Comparison of ENCODE assay signal across 8 cellular contexts in the genomic region with DNA sequence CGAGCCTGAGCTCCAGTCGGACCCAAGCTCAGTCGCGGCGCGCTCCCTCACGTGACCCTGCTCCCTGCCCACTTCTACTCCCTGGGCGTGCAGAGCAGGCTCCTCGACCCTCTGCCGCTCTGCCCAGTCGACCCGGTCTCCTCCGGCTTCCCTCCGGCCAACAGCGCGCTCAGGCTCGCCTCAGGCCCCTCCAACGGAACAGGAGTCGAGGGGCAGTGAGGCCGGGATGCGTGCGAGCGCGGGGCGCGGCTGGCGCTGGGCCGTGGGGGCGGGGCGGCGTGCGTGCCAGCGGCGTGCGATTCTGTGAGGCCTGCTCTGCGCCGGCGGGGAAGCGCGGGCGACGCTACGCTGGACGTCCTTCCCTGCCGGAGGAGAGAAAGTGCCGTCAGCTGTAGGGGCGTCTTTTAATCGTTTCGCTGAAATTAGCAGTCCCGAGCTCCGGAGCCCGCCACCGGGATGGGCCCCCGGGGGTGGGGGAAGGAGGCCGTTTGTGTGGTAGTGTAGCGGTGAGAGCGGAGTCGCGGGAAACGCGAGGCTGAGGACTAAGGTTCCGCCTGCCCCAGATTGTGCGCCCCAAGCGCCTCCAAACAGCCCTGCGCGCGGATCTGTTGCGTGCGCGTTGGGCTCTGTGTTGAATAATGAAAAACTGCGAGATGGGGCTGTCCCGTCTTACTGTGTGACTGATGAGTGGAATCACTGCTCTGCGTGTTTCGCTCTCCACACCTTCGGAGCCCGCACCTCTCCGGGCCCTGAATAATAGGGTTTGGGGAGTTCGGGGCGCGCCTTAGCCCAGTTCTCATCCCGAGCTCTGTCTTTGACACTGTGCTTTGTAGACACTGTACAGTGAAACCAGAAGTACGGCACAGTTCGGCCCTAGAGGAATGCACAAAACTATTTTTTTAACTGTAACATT. TPM values are rescaled to one million over a fixed set of nuclear protein-coding genes. Genes with fewer than 3 reads are reported as not detected.
A peak's percentile ranks its signal among the peaks of the same experiment; 100 is the strongest.
DNase-seq lines count a peak whose midpoint lies in the region; ATAC-seq and TF ChIP-seq lines count a peak whose summit lies in the region.

A gene with protein sequence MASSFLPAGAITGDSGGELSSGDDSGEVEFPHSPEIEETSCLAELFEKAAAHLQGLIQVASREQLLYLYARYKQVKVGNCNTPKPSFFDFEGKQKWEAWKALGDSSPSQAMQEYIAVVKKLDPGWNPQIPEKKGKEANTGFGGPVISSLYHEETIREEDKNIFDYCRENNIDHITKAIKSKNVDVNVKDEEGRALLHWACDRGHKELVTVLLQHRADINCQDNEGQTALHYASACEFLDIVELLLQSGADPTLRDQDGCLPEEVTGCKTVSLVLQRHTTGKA (minus strand): TSS at position 217 of the 913 bp plus-strand sequence. CDS start 311 bp downstream, outside the sequence.

- H3K9me3 ChIP-seq in WERI-Rb-1 (ENCODE audit: severe bottlenecking) (no peaks in the 10 kb centered on the region), breast epithelium (no peaks in the 10 kb centered on the region)

- H3K4me1 ChIP-seq in breast epithelium, result peaks cover 0 to 8% of the 10 kb centered on the region in 2 donors

- TF ChIP-seq CTCF in WERI-Rb-1 (IDR thresholded peaks at IDR 0.05; ENCODE audit: low read depth, low read length) (peak; percentile 47), breast epithelium (IDR thresholded peaks at IDR 0.05) (no peak)

- DNase-seq in AG08395 (ENCODE audit: low spot score), result peak; percentile 89
- peak; percentile 89 for DNase-seq in NCI-H2171 (lab: John Stamatoyannopoulos, UW)
- DNase-seq in WERI-Rb-1, result peak; percentile 89
- DNase-seq in breast epithelium (ENCODE audit: low spot score in 2 of 2), result peak; percentile 70 to 79
- peak; percentile 83 for DNase-seq in iPS-NIHi7 (ENCODE audit: extremely low spot score)
- DNase-seq in smooth muscle cell of the brain vasculature (ENCODE audit: low read depth, low spot score), result peak; percentile 57

- peak within 1 kb of the TSS; percentile 97 for H3K27ac ChIP-seq in WERI-Rb-1
- H3K27ac ChIP-seq in breast epithelium, result peak within 1 kb of the TSS; percentile 90 to 92

- peak; percentile 19 for TF ChIP-seq POLR2A in breast epithelium (IDR thresholded peaks at IDR 0.05)

- peak; percentile 86 for ATAC-seq in GM18867 (IDR thresholded peaks at IDR 0.05; ENCODE audit: unreplicated experiment)
- peak; percentile 90 for ATAC-seq in HG03097 (IDR thresholded peaks at IDR 0.05; ENCODE audit: low FRiP score, unreplicated experiment)

- intact Hi-C loops in breast epithelium (cut with DNase I; ENCODE audit: low total_unique reads), result no loop called here

- peak within 1 kb of the TSS; percentile 95 for H3K4me3 ChIP-seq in WERI-Rb-1 (ENCODE audit: low read depth, low read length)
- peak within 1 kb of the TSS; percentile 82 to 94 (median 92) for H3K4me3 ChIP-seq in breast epithelium

- no peaks in the 10 kb centered on the region for H3K27me3 ChIP-seq in WERI-Rb-1 (ENCODE audit: insufficient read depth, low read depth, severe bottlenecking)
- no peaks in the 10 kb centered on the region for H3K27me3 ChIP-seq in breast epithelium

- H3K36me3 ChIP-seq in WERI-Rb-1 (peaks cover 36% of the 10 kb centered on the region), breast epithelium (no peaks in the 10 kb centered on the region)

RNA-seq across cellular contexts. Expression of the gene that starts here (rescaled TPM):
- total RNA-seq in breast epithelium, result 10 to 100 TPM; 42.6 to 50.1 (median 48.8) TPM

Comparison
In these comparisons a context has a peak if more than half of its experiments do, and no peak if none do; other contexts are left out.
1. Peak in every context shown above with its lines: DNase-seq, ATAC-seq, H3K4me3 ChIP-seq and H3K27ac ChIP-seq.